Comparison of ENCODE assay signal across 15 cellular contexts in genomic region chr1:145986551-145986950, GRCh38. TPM values are rescaled to one million over a fixed set of nuclear protein-coding genes. Genes with fewer than 3 reads are reported as not detected.
DNase-seq lines count a peak whose midpoint lies in the region; ATAC-seq and TF ChIP-seq lines count a peak whose summit lies in the region.
"Had no signal": no experiment of that assay in that cellular context is flagged by ENCODE, and none has a peak within 500 bp of the region (broad histone marks: within the 10 kb centered on the region; RNA-seq: fewer than 3 reads in every experiment).

No MANE protein-coding gene starts in this region.

- H3K9me3 ChIP-seq in PC-9 (ENCODE audit: insufficient read depth, low read depth) (no peaks in the 10 kb centered on the region), esophagus squamous epithelium (no peaks in the 10 kb centered on the region), psoas muscle (no peaks in the 10 kb centered on the region), OCI-LY7 (ENCODE audit: low read length) (no peaks in the 10 kb centered on the region)

- no peak overlapping the region for H3K4me3 ChIP-seq in ACC112 (ENCODE audit: low read depth, low read length)
- no peak overlapping the region for H3K4me3 ChIP-seq in PC-9
- H3K4me3 ChIP-seq in esophagus squamous epithelium = no peak overlapping the region
- no peak overlapping the region for H3K4me3 ChIP-seq in psoas muscle
- H3K4me3 ChIP-seq in OCI-LY7 (ENCODE audit: low read depth, low read length, poor library complexity, severe bottlenecking) = no peak overlapping the region

- H3K79me2 ChIP-seq in ACC112 (ENCODE audit: control insufficient read depth, insufficient read depth, low read length, unreplicated experiment) (no peaks in the 10 kb centered on the region), PC-9 (ENCODE audit: low read depth) (no peaks in the 10 kb centered on the region), OCI-LY7 (ENCODE audit: insufficient read depth, low read depth, low read length) (no peaks in the 10 kb centered on the region)

- DNase-seq in PC-9 (no peak), esophagus squamous epithelium (lab: John Stamatoyannopoulos, UW) (no peak), psoas muscle (peak in 1 of 2 donors; percentile 21), NCI-H524 treated with DMSO at 0.1 percent for 48 hours (lab: John Stamatoyannopoulos, UW) (no peak), OCI-LY7 (ENCODE audit: low spot score) (no peak)
- DNase-seq in activated CD4-positive, alpha-beta T cell treated with anti-CD3 and anti-CD28 coated beads for 4 hours = no peak
- DNase-seq: activated CD4-positive, alpha-beta T cell treated with anti-CD3 and anti-CD28 coated beads, Interleukin-2, amount 10 ng/mL, durations not matched to agents 24 days and 14 days; activated T-cell treated with anti-CD3 and anti-CD28 coated beads, Interleukin-2, amount 50 U/mL, for 48 hours; aorta; DND-41; NCI-H2227 treated with DMSO at 0.1 percent for 48 hours; OCI-M1; T-helper 2 cell had no signal

- no peaks in the 10 kb centered on the region; the same call in 1 of the 2 replicates for H3K36me3 ChIP-seq in ACC112 (ENCODE audit: insufficient read depth, low read length)
- no peaks in the 10 kb centered on the region for H3K36me3 ChIP-seq in PC-9 (ENCODE audit: low read depth)
- H3K36me3 ChIP-seq in esophagus squamous epithelium = no peaks in the 10 kb centered on the region
- no peaks in the 10 kb centered on the region for H3K36me3 ChIP-seq in psoas muscle (ENCODE audit: insufficient read depth in 1 of 2, low read depth in 1 of 2)
- no peaks in the 10 kb centered on the region for H3K36me3 ChIP-seq in OCI-LY7 (ENCODE audit: insufficient read depth, low read length)

- no peaks in the 10 kb centered on the region for H3K9me2 ChIP-seq in PC-9 (ENCODE audit: insufficient read depth)
- H3K9me2 ChIP-seq in OCI-LY7 (ENCODE audit: insufficient read depth, low read length) = no peaks in the 10 kb centered on the region

- H2AFZ ChIP-seq in ACC112 (ENCODE audit: low read length, unreplicated experiment) = no peak overlapping the region
- no peak overlapping the region for H2AFZ ChIP-seq in PC-9
- no peak overlapping the region for H2AFZ ChIP-seq in OCI-LY7 (ENCODE audit: low read length)

- intact Hi-C loops in PC-9 (cut with micrococcal nuclease; ENCODE audit: unreplicated experiment) (no loop called here), esophagus squamous epithelium (cut with DNase I) (no loop called here), psoas muscle (cut with DNase I) (no loop called here), OCI-LY7 (cut with micrococcal nuclease; ENCODE audit: unreplicated experiment) (no loop called here)

- TF ChIP-seq POLR2A in esophagus squamous epithelium (IDR thresholded peaks at IDR 0.05) = no peak

- no peak for TF ChIP-seq CTCF in PC-9 (conservative IDR thresholded peaks at IDR 0.05)
- no peak for TF ChIP-seq CTCF in esophagus squamous epithelium (IDR thresholded peaks at IDR 0.05)
- no peak for TF ChIP-seq CTCF in psoas muscle (IDR thresholded peaks at IDR 0.05)
- no peak for TF ChIP-seq CTCF in OCI-LY7 (conservative IDR thresholded peaks at IDR 0.05; ENCODE audit: low read length)

- ATAC-seq in psoas muscle (no peak), GM19395 (IDR thresholded peaks at IDR 0.05; ENCODE audit: unreplicated experiment) (no peak)

- no peaks in the 10 kb centered on the region for H4K20me1 ChIP-seq in PC-9 (ENCODE audit: insufficient read depth)
- H4K20me1 ChIP-seq in OCI-LY7 (ENCODE audit: insufficient read depth, low read length) = no peaks in the 10 kb centered on the region

- H3K4me2 ChIP-seq in PC-9 (peak overlapping the region; percentile 53), OCI-LY7 (ENCODE audit: low read length) (no peak overlapping the region)

- CTCF ChIA-PET in PC-9 (lab: Charles Lee) = interaction anchor here (0.7 kb wide), 1 partner anchor 124 kb away, joined by 4 read pairs; no protein-coding TSS in a partner anchor
- CTCF ChIA-PET in OCI-LY7 (lab: Charles Lee; ENCODE audit: unreplicated experiment) = no interaction called here

- H3K27me3 ChIP-seq in ACC112 (ENCODE audit: insufficient read depth, low read length) = no peaks in the 10 kb centered on the region
- no peaks in the 10 kb centered on the region for H3K27me3 ChIP-seq in PC-9 (ENCODE audit: insufficient read depth, low read depth)
- no peaks in the 10 kb centered on the region for H3K27me3 ChIP-seq in esophagus squamous epithelium
- H3K27me3 ChIP-seq in psoas muscle (ENCODE audit: insufficient read depth in 3 of 3, low read length in 2 of 3) = no peaks in the 10 kb centered on the region

- BruUV-seq in PC-9 (replicated peaks; lab: Mats Ljungman, UMichigan) (no TSS peak), OCI-LY7 (replicated peaks; lab: Mats Ljungman, UMichigan) (no TSS peak)

- POLR2A ChIA-PET in PC-9 (lab: Charles Lee; ENCODE audit: unreplicated experiment) (no interaction called here), OCI-LY7 (lab: Charles Lee) (interaction anchor here (0.6 to 1.0 kb wide), 3 partner anchors 10 to 40 kb away, joined by 3 to 5 read pairs (median 5); partner anchors contain the start of gene TXNIP)

- peaks cover 39% of the 10 kb centered on the region for H3F3A ChIP-seq in PC-9 (ENCODE audit: insufficient read depth, low read depth)

- peak overlapping the region; percentile 70 for H3K27ac ChIP-seq in ACC112 (ENCODE audit: low read depth, low read length)
- peak overlapping the region; percentile 36 for H3K27ac ChIP-seq in PC-9
- peak overlapping the region; percentile 82 to 98 (median 96) for H3K27ac ChIP-seq in esophagus squamous epithelium
- H3K27ac ChIP-seq in psoas muscle = peak overlapping the region; percentile 98
- H3K27ac ChIP-seq in OCI-LY7 (ENCODE audit: low read depth, low read length, poor library complexity, severe bottlenecking) = no peak overlapping the region

- WGBS in esophagus squamous epithelium, 2 donors = 83 to 95% methylated on average over 6 of the region's 6 CpGs
- 53 to 78% (median 61%) methylated on average over 6 of the region's 6 CpGs for WGBS in psoas muscle, 3 donors

- H3K4me1 ChIP-seq in ACC112 (ENCODE audit: control insufficient read depth, insufficient read depth, low read length, unreplicated experiment) (peaks cover 30% of the 10 kb centered on the region), PC-9 (replicated peaks; ENCODE audit: insufficient read depth) (peaks cover 49% of the 10 kb centered on the region), esophagus squamous epithelium (peaks cover 37 to 86% (median 50%) of the 10 kb centered on the region in 3 donors), psoas muscle (peaks cover 53% of the 10 kb centered on the region), OCI-LY7 (ENCODE audit: insufficient read depth, low read length, poor library complexity, severe bottlenecking) (peaks cover 52% of the 10 kb centered on the region)

RNA-seq across cellular contexts. Expression of gene TXNIP, which starts 9.8 kb away (rescaled TPM):
- total RNA-seq in PC-9 (2021) (95.7 and 131 TPM in 2 replicates), esophagus squamous epithelium (100 to 1,000 TPM in 3 of 4 donors, 10 to 100 TPM in 1; 94.9 to 942 (median 328) TPM), psoas muscle (1,000 to 10,000 TPM in 3 of 4 donors, 100 to 1,000 TPM in 1; 887 to 2,747 (median 1,374) TPM), OCI-LY7 (2022) (50.3 and 76.8 TPM in 2 replicates)
- 1,000 to 10,000 TPM; 1,253 to 1,929 (median 1,863) TPM for polyA plus RNA-seq in psoas muscle
- 99.9 and 144 TPM in 2 replicates for total RNA-seq in OCI-LY7 (2014; rRNA removed; shearing (Covaris generic))

RNA-seq across cellular contexts. Expression of gene POLR3GL, which starts 22.1 kb away (rescaled TPM):
- total RNA-seq in PC-9 (2021) (7.2 and 10.6 TPM in 2 replicates), esophagus squamous epithelium (10 to 100 TPM in 2 of 4 donors, 1 to 10 TPM in 2; 2.9 to 15.9 (median 9.8) TPM), psoas muscle (10 to 100 TPM; 30.5 to 62.5 (median 48.9) TPM), OCI-LY7 (2022) (27.3 and 30.7 TPM in 2 replicates)
- 100 to 1,000 TPM in 1 of 3 donors, 10 to 100 TPM in 2; 59.9 to 139 (median 98.1) TPM for polyA plus RNA-seq in psoas muscle
- 19.8 and 29.8 TPM in 2 replicates for total RNA-seq in OCI-LY7 (2014; rRNA removed; shearing (Covaris generic))

RNA-seq across cellular contexts. Expression of gene ANKRD34A, which starts 22.2 kb away (rescaled TPM):
- total RNA-seq in PC-9 (2021) = 0.33 and 0.50 TPM in 2 replicates
- under 1 TPM; 0.04 to 0.67 (median 0.30) TPM for total RNA-seq in esophagus squamous epithelium
- total RNA-seq in psoas muscle = 10 to 100 TPM in 1 of 4 donors, 1 to 10 TPM in 2, under 1 TPM in 1; 0.42 to 12.3 (median 4.9) TPM
- polyA plus RNA-seq in psoas muscle = 10 to 100 TPM in 1 of 3 donors, 1 to 10 TPM in 2; 6.6 to 14.7 (median 7.4) TPM
- 0.62 and 1.9 TPM in 2 replicates for total RNA-seq in OCI-LY7 (2014; rRNA removed; shearing (Covaris generic))
- 4.5 and 4.8 TPM in 2 replicates for total RNA-seq in OCI-LY7 (2022)

RNA-seq across cellular contexts. Expression of gene LIX1L, which starts 28.7 kb away (rescaled TPM):
- total RNA-seq in PC-9 (2021) (0.48 and 0.50 TPM in 2 replicates), esophagus squamous epithelium (10 to 100 TPM in 1 of 4 donors, 1 to 10 TPM in 3; 1.9 to 12.2 (median 5.9) TPM), psoas muscle (10 to 100 TPM; 14.6 to 59.7 (median 38.0) TPM), OCI-LY7 (2022) (26.3 and 31.8 TPM in 2 replicates)
- 10 to 100 TPM; 23.5 to 36.9 (median 28.1) TPM for polyA plus RNA-seq in psoas muscle
- total RNA-seq in OCI-LY7 (2014; rRNA removed; shearing (Covaris generic)) = 10.2 and 11.6 TPM in 2 replicates

RNA-seq across cellular contexts. Expression of gene HJV, which starts 35.0 kb away (rescaled TPM):
- total RNA-seq in PC-9 (2021) (not detected in 2 replicates), esophagus squamous epithelium (not detected), psoas muscle (100 to 1,000 TPM; 240 to 354 (median 317) TPM), OCI-LY7 (2022) (not detected in 2 replicates)
- polyA plus RNA-seq in psoas muscle = 100 to 1,000 TPM in 2 of 3 donors, 10 to 100 TPM in 1; 38.1 to 314 (median 168) TPM
- not detected in 2 replicates for total RNA-seq in OCI-LY7 (2014; rRNA removed; shearing (Covaris generic))
- total RNA-seq: activated CD4-positive, alpha-beta T cell treated with anti-CD3 and anti-CD28 coated beads, Interleukin-2, amount 10 ng/mL, durations not matched to agents 24 days and 14 days; aorta had no signal
- polyA plus RNA-seq: aorta had no signal
